ENCODE assay signal across 8 cellular contexts in the genomic region with DNA sequence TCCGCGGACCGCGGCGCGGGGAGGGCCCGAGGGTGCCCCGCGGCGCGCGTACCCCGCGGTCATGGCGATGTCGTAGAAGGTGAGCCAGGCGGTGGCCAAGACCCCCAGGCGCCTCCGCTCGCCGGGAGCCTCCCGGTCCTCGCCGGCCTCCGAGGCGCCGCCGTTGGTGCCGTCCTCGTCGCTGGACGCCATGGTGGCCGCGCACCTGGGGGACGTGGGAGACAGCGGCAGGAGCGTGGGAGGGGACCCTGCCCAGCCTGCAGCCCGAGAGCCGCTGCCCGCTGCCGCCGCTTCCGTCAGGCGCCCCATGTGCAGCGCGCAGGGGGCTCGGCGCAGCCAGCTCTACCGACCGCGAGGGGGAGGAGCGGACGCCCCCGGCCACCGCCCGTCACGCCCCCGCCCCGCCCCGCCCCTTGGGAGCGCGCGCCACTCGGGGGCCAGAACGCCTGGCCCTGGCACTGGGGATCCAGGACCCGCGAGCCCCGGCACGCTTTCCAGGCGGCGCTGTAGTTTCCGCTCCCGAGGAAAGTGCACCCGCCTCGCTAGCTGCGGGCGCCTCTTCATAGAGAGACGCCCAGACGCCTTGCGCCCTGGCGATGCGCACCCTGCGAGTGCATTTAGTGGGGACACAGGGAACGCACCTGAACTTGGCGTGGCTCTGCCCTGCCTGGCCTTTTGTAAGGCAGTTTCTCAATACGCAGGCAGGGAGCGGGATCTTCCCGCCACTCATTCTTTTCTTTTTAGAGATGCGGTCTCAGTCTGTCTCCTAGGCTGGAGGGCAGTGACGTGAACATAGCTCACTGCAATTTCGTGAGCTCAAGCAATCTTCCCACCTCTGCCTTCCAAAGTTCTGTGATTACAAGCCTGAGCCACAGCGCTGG. TPM values are rescaled to one million over a fixed set of nuclear protein-coding genes. Genes with fewer than 3 reads are reported as not detected.
A peak's percentile ranks its signal among the peaks of the same experiment; 100 is the strongest.
DNase-seq lines count a peak whose midpoint lies in the region; ATAC-seq lines count a peak whose summit lies in the region.

A gene with protein sequence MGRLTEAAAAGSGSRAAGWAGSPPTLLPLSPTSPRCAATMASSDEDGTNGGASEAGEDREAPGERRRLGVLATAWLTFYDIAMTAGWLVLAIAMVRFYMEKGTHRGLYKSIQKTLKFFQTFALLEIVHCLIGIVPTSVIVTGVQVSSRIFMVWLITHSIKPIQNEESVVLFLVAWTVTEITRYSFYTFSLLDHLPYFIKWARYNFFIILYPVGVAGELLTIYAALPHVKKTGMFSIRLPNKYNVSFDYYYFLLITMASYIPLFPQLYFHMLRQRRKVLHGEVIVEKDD (minus strand): TSS at position 344 of the 881 bp plus-strand sequence. CDS start 35 bp downstream, at position 309.

- DNase-seq in Kasumi-1 (lab: John Stamatoyannopoulos, UW) (peak; percentile 81 to 85), T-helper 2 cell (peak; percentile 20 to 71 (median 40)), astrocyte of the hippocampus (ENCODE audit: low read depth, low spot score) (peak; percentile 88), hepatic stellate cell (ENCODE audit: low spot score) (peak; percentile 76), renal cortical epithelial cell (ENCODE audit: low read depth) (peak; percentile 56), NCI-H2029 (lab: John Stamatoyannopoulos, UW) (no peak)

- peak within 1 kb of the TSS; percentile 82 for H3K4me3 ChIP-seq in GM08714 (ENCODE audit: low read length)

- peak; percentile 67 for ATAC-seq in GM21825 (IDR thresholded peaks at IDR 0.05; ENCODE audit: unreplicated experiment)

RNA-seq across cellular contexts. Expression of the gene that starts here (rescaled TPM):
- total RNA-seq in renal cortical epithelial cell, result 24.5 and 40.3 TPM in 2 replicates
